ENCODE assay signal across 1 cellular context in genomic region chr3:162437480-162437879, GRCh38.
TF ChIP-seq lines count a peak whose summit lies in the region.

No MANE protein-coding gene starts in this region.

TF ChIP-seq in K562, 482 proteins besides CTCF, POLR2A, EP300 and RAD21 (continued from another document):
- TF ChIP-seq, protein P1, sequence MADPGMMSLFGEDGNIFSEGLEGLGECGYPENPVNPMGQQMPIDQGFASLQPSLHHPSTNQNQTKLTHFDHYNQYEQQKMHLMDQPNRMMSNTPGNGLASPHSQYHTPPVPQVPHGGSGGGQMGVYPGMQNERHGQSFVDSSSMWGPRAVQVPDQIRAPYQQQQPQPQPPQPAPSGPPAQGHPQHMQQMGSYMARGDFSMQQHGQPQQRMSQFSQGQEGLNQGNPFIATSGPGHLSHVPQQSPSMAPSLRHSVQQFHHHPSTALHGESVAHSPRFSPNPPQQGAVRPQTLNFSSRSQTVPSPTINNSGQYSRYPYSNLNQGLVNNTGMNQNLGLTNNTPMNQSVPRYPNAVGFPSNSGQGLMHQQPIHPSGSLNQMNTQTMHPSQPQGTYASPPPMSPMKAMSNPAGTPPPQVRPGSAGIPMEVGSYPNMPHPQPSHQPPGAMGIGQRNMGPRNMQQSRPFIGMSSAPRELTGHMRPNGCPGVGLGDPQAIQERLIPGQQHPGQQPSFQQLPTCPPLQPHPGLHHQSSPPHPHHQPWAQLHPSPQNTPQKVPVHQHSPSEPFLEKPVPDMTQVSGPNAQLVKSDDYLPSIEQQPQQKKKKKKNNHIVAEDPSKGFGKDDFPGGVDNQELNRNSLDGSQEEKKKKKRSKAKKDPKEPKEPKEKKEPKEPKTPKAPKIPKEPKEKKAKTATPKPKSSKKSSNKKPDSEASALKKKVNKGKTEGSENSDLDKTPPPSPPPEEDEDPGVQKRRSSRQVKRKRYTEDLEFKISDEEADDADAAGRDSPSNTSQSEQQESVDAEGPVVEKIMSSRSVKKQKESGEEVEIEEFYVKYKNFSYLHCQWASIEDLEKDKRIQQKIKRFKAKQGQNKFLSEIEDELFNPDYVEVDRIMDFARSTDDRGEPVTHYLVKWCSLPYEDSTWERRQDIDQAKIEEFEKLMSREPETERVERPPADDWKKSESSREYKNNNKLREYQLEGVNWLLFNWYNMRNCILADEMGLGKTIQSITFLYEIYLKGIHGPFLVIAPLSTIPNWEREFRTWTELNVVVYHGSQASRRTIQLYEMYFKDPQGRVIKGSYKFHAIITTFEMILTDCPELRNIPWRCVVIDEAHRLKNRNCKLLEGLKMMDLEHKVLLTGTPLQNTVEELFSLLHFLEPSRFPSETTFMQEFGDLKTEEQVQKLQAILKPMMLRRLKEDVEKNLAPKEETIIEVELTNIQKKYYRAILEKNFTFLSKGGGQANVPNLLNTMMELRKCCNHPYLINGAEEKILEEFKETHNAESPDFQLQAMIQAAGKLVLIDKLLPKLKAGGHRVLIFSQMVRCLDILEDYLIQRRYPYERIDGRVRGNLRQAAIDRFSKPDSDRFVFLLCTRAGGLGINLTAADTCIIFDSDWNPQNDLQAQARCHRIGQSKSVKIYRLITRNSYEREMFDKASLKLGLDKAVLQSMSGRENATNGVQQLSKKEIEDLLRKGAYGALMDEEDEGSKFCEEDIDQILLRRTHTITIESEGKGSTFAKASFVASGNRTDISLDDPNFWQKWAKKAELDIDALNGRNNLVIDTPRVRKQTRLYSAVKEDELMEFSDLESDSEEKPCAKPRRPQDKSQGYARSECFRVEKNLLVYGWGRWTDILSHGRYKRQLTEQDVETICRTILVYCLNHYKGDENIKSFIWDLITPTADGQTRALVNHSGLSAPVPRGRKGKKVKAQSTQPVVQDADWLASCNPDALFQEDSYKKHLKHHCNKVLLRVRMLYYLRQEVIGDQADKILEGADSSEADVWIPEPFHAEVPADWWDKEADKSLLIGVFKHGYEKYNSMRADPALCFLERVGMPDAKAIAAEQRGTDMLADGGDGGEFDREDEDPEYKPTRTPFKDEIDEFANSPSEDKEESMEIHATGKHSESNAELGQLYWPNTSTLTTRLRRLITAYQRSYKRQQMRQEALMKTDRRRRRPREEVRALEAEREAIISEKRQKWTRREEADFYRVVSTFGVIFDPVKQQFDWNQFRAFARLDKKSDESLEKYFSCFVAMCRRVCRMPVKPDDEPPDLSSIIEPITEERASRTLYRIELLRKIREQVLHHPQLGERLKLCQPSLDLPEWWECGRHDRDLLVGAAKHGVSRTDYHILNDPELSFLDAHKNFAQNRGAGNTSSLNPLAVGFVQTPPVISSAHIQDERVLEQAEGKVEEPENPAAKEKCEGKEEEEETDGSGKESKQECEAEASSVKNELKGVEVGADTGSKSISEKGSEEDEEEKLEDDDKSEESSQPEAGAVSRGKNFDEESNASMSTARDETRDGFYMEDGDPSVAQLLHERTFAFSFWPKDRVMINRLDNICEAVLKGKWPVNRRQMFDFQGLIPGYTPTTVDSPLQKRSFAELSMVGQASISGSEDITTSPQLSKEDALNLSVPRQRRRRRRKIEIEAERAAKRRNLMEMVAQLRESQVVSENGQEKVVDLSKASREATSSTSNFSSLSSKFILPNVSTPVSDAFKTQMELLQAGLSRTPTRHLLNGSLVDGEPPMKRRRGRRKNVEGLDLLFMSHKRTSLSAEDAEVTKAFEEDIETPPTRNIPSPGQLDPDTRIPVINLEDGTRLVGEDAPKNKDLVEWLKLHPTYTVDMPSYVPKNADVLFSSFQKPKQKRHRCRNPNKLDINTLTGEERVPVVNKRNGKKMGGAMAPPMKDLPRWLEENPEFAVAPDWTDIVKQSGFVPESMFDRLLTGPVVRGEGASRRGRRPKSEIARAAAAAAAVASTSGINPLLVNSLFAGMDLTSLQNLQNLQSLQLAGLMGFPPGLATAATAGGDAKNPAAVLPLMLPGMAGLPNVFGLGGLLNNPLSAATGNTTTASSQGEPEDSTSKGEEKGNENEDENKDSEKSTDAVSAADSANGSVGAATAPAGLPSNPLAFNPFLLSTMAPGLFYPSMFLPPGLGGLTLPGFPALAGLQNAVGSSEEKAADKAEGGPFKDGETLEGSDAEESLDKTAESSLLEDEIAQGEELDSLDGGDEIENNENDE (IDR thresholded peaks at IDR 0.05; ENCODE audit: low read depth, low read length) = no peak
TF ChIP-seq in K562: peak in this region for 2.
